18 cellular contexts compared by ENCODE assay signal in the genomic region with DNA sequence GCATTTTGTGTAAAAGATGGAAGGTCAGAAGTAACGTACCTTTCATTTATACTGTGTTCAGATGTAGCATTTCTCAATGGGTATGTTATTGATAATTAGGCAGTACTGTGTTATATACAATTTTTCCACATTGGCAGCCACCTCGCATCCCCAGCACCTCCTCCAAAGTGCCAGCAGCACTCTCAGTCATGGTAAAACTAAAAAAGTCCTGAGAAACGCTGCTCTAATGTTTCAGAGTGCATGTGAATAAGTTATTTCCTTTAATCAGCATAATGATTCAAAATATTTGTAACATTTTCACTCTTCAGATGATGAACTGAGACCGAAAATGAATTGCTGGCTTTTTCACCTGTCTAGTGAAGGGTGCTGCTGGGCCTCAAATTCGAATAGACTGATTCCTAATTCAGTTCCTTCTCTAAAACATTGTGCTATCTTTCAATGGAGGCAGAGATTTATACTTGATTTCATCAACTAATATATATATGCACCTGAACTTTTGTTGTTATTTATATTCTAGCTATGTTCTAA.
DNase-seq lines count a peak whose midpoint lies in the region; ATAC-seq and TF ChIP-seq lines count a peak whose summit lies in the region.
"Had no signal": no experiment of that assay in that cellular context is flagged by ENCODE, and none has a peak within 500 bp of the region (broad histone marks: within the 10 kb centered on the region; RNA-seq: fewer than 3 reads in every experiment).

No MANE protein-coding gene starts in this region.

- no peak overlapping the region for H3K4me2 ChIP-seq in mammary epithelial cell (ENCODE audit: insufficient read depth, low read depth, low read length)
- H3K4me2 ChIP-seq: PC-9 had no signal

- no peaks in the 10 kb centered on the region for H3K27me3 Mint-ChIP-seq in activated CD4-positive, alpha-beta T cell treated with anti-CD3 and anti-CD28 coated beads, Interleukin-2, amount 10 ng/mL, durations not matched to agents 24 days and 14 days
- H3K27me3 Mint-ChIP-seq: B cell, IgD-negative memory B cell had no signal

- no peaks in the 10 kb centered on the region for H3K79me2 ChIP-seq in mammary epithelial cell (ENCODE audit: insufficient read depth, low read length)

- BruUV-seq in mammary epithelial cell (replicated peaks; lab: Mats Ljungman, UMichigan): no TSS peak

- peak; percentile 34 for DNase-seq in activated CD4-positive, alpha-beta T cell treated with anti-CD3 and anti-CD28 coated beads for 48 hours
- no peak for DNase-seq in activated CD4-positive, alpha-beta T cell treated with anti-CD3 and anti-CD28 coated beads, Interleukin-2, amount 10 ng/mL, durations not matched to agents 24 days and 14 days
- DNase-seq in mammary epithelial cell: no peak
- DNase-seq in breast epithelium (ENCODE audit: low spot score in 2 of 2): no peak
- DNase-seq in stimulated activated effector memory CD8-positive, alpha-beta T cell treated with anti-CD3 and anti-CD28 coated beads, Interleukin-12 subunit alpha, Interleukin-12 subunit beta, amount 100 ng/mL, for 72 hours (ENCODE audit: low spot score in 2 of 2): no peak
- DNase-seq in sciatic nerve (ENCODE audit: low spot score): no peak
- DNase-seq: DMS153, GDM1, H9, Karpas-422, NCI-H1436, NCI-H1930, NCI-H345, PC-9 had no signal

- H3K4me1 Mint-ChIP-seq in activated CD4-positive, alpha-beta T cell treated with anti-CD3 and anti-CD28 coated beads, Interleukin-2, amount 10 ng/mL, durations not matched to agents 24 days and 14 days: peaks cover 14% of the 10 kb centered on the region
- H3K4me1 Mint-ChIP-seq in stimulated activated effector memory CD8-positive, alpha-beta T cell treated with anti-CD3 and anti-CD28 coated beads, Interleukin-12 subunit alpha, Interleukin-12 subunit beta, amount 100 ng/mL, for 72 hours: peaks cover 8% of the 10 kb centered on the region

- WGBS in mammary epithelial cell (ENCODE audit: low coverage, missing lambda C conversion rate): 87% methylated on average over 5 of the region's 5 CpGs

- H3K27ac Mint-ChIP-seq in activated CD4-positive, alpha-beta T cell treated with anti-CD3 and anti-CD28 coated beads, Interleukin-2, amount 10 ng/mL, durations not matched to agents 24 days and 14 days: no peak overlapping the region
- no peak overlapping the region for H3K27ac Mint-ChIP-seq in stimulated activated effector memory CD8-positive, alpha-beta T cell treated with anti-CD3 and anti-CD28 coated beads, Interleukin-12 subunit alpha, Interleukin-12 subunit beta, amount 100 ng/mL, for 72 hours
- H3K27ac Mint-ChIP-seq: B cell, H9 had no signal

- H3K36me3 ChIP-seq in mammary epithelial cell (ENCODE audit: insufficient read depth, low read length) (no peaks in the 10 kb centered on the region), breast epithelium (no peaks in the 10 kb centered on the region)

- H3K27ac ChIP-seq in mammary epithelial cell (ENCODE audit: insufficient read depth, low read depth, low read length): no peak overlapping the region
- no peak overlapping the region for H3K27ac ChIP-seq in breast epithelium
- H3K27ac ChIP-seq: PC-9, RWPE1 had no signal

- dilution Hi-C loops in mammary epithelial cell (cut with HindIII; ENCODE audit: low sequenced_read_pairs): no loop called here

- peaks cover 11% of the 10 kb centered on the region for H3K9me3 Mint-ChIP-seq in activated CD4-positive, alpha-beta T cell treated with anti-CD3 and anti-CD28 coated beads, Interleukin-2, amount 10 ng/mL, durations not matched to agents 24 days and 14 days
- H3K9me3 Mint-ChIP-seq in stimulated activated effector memory CD8-positive, alpha-beta T cell treated with anti-CD3 and anti-CD28 coated beads, Interleukin-12 subunit alpha, Interleukin-12 subunit beta, amount 100 ng/mL, for 72 hours: no peaks in the 10 kb centered on the region
- H3K9me3 Mint-ChIP-seq: H9, IgD-negative memory B cell had no signal

- no peaks in the 10 kb centered on the region for H3K9me3 ChIP-seq in mammary epithelial cell (replicated peaks; ENCODE audit: insufficient read depth, low read length)
- H3K9me3 ChIP-seq in breast epithelium: no peaks in the 10 kb centered on the region

- in situ Hi-C loops in mammary epithelial cell (cut with MboI; ENCODE audit: low sequenced_read_pairs in 2 of 2): no loop called here

- CTCF ChIA-PET in mammary epithelial cell (lab: Charles Lee; ENCODE audit: low non-redundant PET): no interaction called here

- H3K36me3 Mint-ChIP-seq in activated CD4-positive, alpha-beta T cell treated with anti-CD3 and anti-CD28 coated beads, Interleukin-2, amount 10 ng/mL, durations not matched to agents 24 days and 14 days (ENCODE audit: low read depth): no peaks in the 10 kb centered on the region
- no peaks in the 10 kb centered on the region for H3K36me3 Mint-ChIP-seq in stimulated activated effector memory CD8-positive, alpha-beta T cell treated with anti-CD3 and anti-CD28 coated beads, Interleukin-12 subunit alpha, Interleukin-12 subunit beta, amount 100 ng/mL, for 72 hours
- H3K36me3 Mint-ChIP-seq: IgD-negative memory B cell had no signal

- intact Hi-C loops in activated CD4-positive, alpha-beta T cell treated with anti-CD3 and anti-CD28 coated beads, Interleukin-2, amount 10 ng/mL, durations not matched to agents 24 days and 14 days (cut with micrococcal nuclease): loop anchor here (1.0 kb wide), 1 partner anchor 16 kb away; no protein-coding TSS in a partner anchor
- intact Hi-C loops in mammary epithelial cell (cut with micrococcal nuclease) (no loop called here), breast epithelium (cut with DNase I; ENCODE audit: low total_unique reads) (no loop called here), sciatic nerve (cut with DNase I) (no loop called here)

- no peaks in the 10 kb centered on the region for H4K20me1 ChIP-seq in mammary epithelial cell (ENCODE audit: insufficient read depth, low read length)

- H3K4me1 ChIP-seq in mammary epithelial cell (ENCODE audit: insufficient read depth, low read length) (peaks cover 12% of the 10 kb centered on the region), breast epithelium (no peaks in the 10 kb centered on the region)

- no peak for TF ChIP-seq POLR2A in breast epithelium (IDR thresholded peaks at IDR 0.05)

- H3K4me3 ChIP-seq in mammary epithelial cell (replicated peaks in 1 of 3; ENCODE audit: insufficient read depth in 1 of 3, low read depth in 2 of 3, low read length in 3 of 3): no peak overlapping the region
- no peak overlapping the region for H3K4me3 ChIP-seq in breast epithelium
- H3K4me3 ChIP-seq: PC-9 had no signal

- ATAC-seq in GM19463 (IDR thresholded peaks at IDR 0.05; ENCODE audit: unreplicated experiment): peak; percentile 42
- peak; percentile 45 for ATAC-seq in stimulated activated effector memory CD8-positive, alpha-beta T cell treated with anti-CD3 and anti-CD28 coated beads, Interleukin-12 subunit alpha, Interleukin-12 subunit beta, amount 100 ng/mL, for 72 hours
- no peak for ATAC-seq in sciatic nerve

- H3K27me3 ChIP-seq in mammary epithelial cell (ENCODE audit: insufficient read depth, low read length) (no peaks in the 10 kb centered on the region), breast epithelium (no peaks in the 10 kb centered on the region)

- no peak overlapping the region for H3K4me3 Mint-ChIP-seq in activated CD4-positive, alpha-beta T cell treated with anti-CD3 and anti-CD28 coated beads, Interleukin-2, amount 10 ng/mL, durations not matched to agents 24 days and 14 days
- H3K4me3 Mint-ChIP-seq in stimulated activated effector memory CD8-positive, alpha-beta T cell treated with anti-CD3 and anti-CD28 coated beads, Interleukin-12 subunit alpha, Interleukin-12 subunit beta, amount 100 ng/mL, for 72 hours: no peak overlapping the region
- H3K4me3 Mint-ChIP-seq: B cell, H9 had no signal

- TF ChIP-seq CTCF in mammary epithelial cell (conservative IDR thresholded peaks at IDR 0.05 in 1 of 2, IDR thresholded peaks at IDR 0.05 in 1 of 2; ENCODE audit: extremely low read depth in 1 of 2, insufficient read depth in 1 of 2, low read depth in 1 of 2, low read length in 2 of 2) (no peak), breast epithelium (IDR thresholded peaks at IDR 0.05) (no peak)

- H2AFZ ChIP-seq in mammary epithelial cell (ENCODE audit: low read depth, low read length): peak overlapping the region; percentile 35

- no peak overlapping the region for H3K9ac ChIP-seq in mammary epithelial cell (ENCODE audit: insufficient read depth, low read length)
